Comparison of ENCODE assay signal across 8 cellular contexts in genomic region chr5:124952079-124952478, GRCh38.
DNase-seq lines count a peak whose midpoint lies in the region; ATAC-seq lines count a peak whose summit lies in the region.

No MANE protein-coding gene starts in this region.

- ATAC-seq in GM19372 (IDR thresholded peaks at IDR 0.05; ENCODE audit: low read depth, unreplicated experiment) (peak; percentile 85), HG03045 (IDR thresholded peaks at IDR 0.05; ENCODE audit: unreplicated experiment) (peak; percentile 93)

- DNase-seq in Daoy (ENCODE audit: low read depth) (peak; percentile 66), RPMI8226 (peak; percentile 93), middle frontal gyrus (ENCODE audit: extremely low spot score, low spot score) (no peak), NCI-H526 treated with DMSO at 0.1 percent for 48 hours (lab: John Stamatoyannopoulos, UW) (no peak)
- DNase-seq in activated CD4-positive, alpha-beta T cell treated with anti-CD3 and anti-CD28 coated beads for 1 hour = no peak
- no peak for DNase-seq in stimulated activated CD4-positive, alpha-beta T cell treated with anti-CD3 and anti-CD28 coated beads, Interleukin-2, amount 100 ng/mL, for 48 hours

Comparison
In these comparisons a context has a peak if more than half of its experiments do, and no peak if none do; other contexts are left out.
1. DNase-seq: peak in Daoy (single experiment) and RPMI8226 (single experiment); none in activated CD4-positive, alpha-beta T cell treated with anti-CD3 and anti-CD28 coated beads for 1 hour (single experiment), middle frontal gyrus (single experiment), NCI-H526 treated with DMSO at 0.1 percent for 48 hours (single experiment) and stimulated activated CD4-positive, alpha-beta T cell treated with anti-CD3 and anti-CD28 coated beads, Interleukin-2, amount 100 ng/mL, for 48 hours (0 of 2).